Comparison of ENCODE assay signal across 1 cellular context in genomic region chr2:109028738-109029443, GRCh38.
TF ChIP-seq lines count a peak whose summit lies in the region.

No MANE protein-coding gene starts in this region.

TF ChIP-seq in H1, 55 proteins besides CTCF, POLR2A, EP300 and RAD21:
- no peak for TF ChIP-seq USF2 (IDR thresholded peaks at IDR 0.05; ENCODE audit: low read length)
- TF ChIP-seq POLR2AphosphoS5 (IDR thresholded peaks at IDR 0.05; ENCODE audit: low read depth, low read length) = no peak
- TF ChIP-seq MAX (IDR thresholded peaks at IDR 0.05) = no peak
- no peak for TF ChIP-seq KDM4A (IDR thresholded peaks at IDR 0.05; ENCODE audit: low read depth, low read length, severe bottlenecking)
- TF ChIP-seq PHF8 (conservative IDR thresholded peaks at IDR 0.05; ENCODE audit: low read depth, low read length) = no peak
- TF ChIP-seq GABPA (IDR thresholded peaks at IDR 0.05; ENCODE audit: borderline replicate concordance, insufficient read depth, low read length) = no peak
- no peak for TF ChIP-seq CHD7 (IDR thresholded peaks at IDR 0.05; ENCODE audit: insufficient replicate concordance, low read length)
- no peak for TF ChIP-seq SP2 (IDR thresholded peaks at IDR 0.05; ENCODE audit: low read length)
- TF ChIP-seq FOSL1 (IDR thresholded peaks at IDR 0.05; ENCODE audit: insufficient read depth, low read depth, low read length) = no peak
- TF ChIP-seq RNF2 (IDR thresholded peaks at IDR 0.05; ENCODE audit: borderline replicate concordance, low read depth, low read length, missing control alignments, poor library complexity, severe bottlenecking) = no peak
- TF ChIP-seq EZH2 (IDR thresholded peaks at IDR 0.05; ENCODE audit: low read depth, low read length, severe bottlenecking) = no peak
- no peak for TF ChIP-seq KDM5A (IDR thresholded peaks at IDR 0.05; ENCODE audit: low read length)
- no peak for TF ChIP-seq KDM1A (IDR thresholded peaks at IDR 0.05; ENCODE audit: borderline replicate concordance, low read length)
- TF ChIP-seq SIRT6 (IDR thresholded peaks at IDR 0.05; ENCODE audit: low read length) = no peak
- TF ChIP-seq BCL11A (IDR thresholded peaks at IDR 0.05; ENCODE audit: low read depth in 2 of 2, low read length in 2 of 2) = no peak
- no peak for TF ChIP-seq MAFK (IDR thresholded peaks at IDR 0.05; ENCODE audit: low read depth, low read length)
- TF ChIP-seq SIX5 (IDR thresholded peaks at IDR 0.05; ENCODE audit: low read depth, low read length) = no peak
- TF ChIP-seq ATF3 (IDR thresholded peaks at IDR 0.05; ENCODE audit: insufficient read depth, low read depth, low read length) = no peak
- no peak for TF ChIP-seq CREB1 (IDR thresholded peaks at IDR 0.05)
- TF ChIP-seq TEAD4 (IDR thresholded peaks at IDR 0.05; ENCODE audit: low read depth, low read length) = no peak
TF ChIP-seq in H1: peak in this region for 0.
